14 cellular contexts compared by ENCODE assay signal in the genomic region with DNA sequence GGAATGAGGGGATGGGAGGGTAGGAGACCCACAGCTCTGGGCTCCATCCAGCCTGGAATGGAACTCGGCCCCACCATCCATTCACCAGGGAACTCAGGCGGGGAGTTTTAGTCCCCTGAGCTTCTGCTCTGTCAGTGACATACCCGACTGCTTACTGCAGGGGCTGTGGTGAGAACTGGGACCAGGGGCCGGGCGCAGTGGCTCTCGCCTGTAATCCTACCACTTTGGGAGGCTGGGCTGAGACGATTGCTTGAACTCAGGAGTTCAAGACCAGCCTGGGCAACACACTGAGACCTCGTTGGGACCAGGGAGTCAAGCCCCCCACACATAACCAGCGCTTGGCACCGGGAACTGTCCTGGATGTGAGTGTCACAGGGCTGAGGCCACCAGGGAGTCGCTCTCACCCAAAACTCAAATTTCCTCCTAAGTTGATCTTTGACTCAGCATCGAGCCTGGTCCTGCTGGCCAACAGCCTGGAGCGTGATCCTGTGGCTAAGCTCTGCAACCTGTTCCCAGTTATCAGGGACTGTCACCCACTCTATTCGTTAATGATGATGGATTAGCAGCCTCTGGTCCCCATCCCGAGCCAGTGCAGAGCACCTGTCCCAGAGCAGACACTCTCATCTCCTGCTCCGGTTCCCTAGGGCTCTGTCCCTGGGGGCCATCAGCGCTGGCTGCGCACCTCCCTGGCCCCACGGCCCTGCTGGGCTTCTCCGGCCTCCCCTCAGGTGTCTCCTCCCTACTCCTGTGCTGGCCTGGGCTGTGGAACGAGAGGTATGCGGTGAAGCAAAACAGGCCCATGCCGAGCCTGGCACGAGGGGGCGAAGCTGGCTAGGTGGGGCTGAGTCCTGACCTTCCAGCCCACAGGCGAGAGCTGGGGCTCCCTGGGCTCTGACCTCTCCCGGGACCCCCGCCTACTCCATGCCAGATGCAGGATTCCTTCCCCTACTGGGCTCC. TPM values are rescaled to one million over a fixed set of nuclear protein-coding genes. Genes with fewer than 3 reads are reported as not detected.
DNase-seq lines count a peak whose midpoint lies in the region; ATAC-seq and TF ChIP-seq lines count a peak whose summit lies in the region.
"Had no signal": no experiment of that assay in that cellular context is flagged by ENCODE, and none has a peak within 500 bp of the region (broad histone marks: within the 10 kb centered on the region; RNA-seq: fewer than 3 reads in every experiment).

No MANE protein-coding gene starts in this region.

- ATAC-seq in left lung, result no peak
- ATAC-seq in HG03280 (IDR thresholded peaks at IDR 0.05; ENCODE audit: unreplicated experiment), result no peak
- no peak for ATAC-seq in T-helper 17 cell

- peaks cover 0 to 54% of the 10 kb centered on the region in 2 donors for H3K36me3 ChIP-seq in left lung

- H3K27me3 Mint-ChIP-seq in T-helper 17 cell, result no peaks in the 10 kb centered on the region
- H3K27me3 Mint-ChIP-seq: brain, naive B cell had no signal

- intact Hi-C loops in left lung (cut with DNase I), result no loop called here

- peaks cover 3 to 64% of the 10 kb centered on the region in 2 donors for H3K4me1 ChIP-seq in left lung

- H3K9me3 ChIP-seq in left lung (no peaks in the 10 kb centered on the region), T-helper 17 cell (ENCODE audit: control insufficient read depth, low read length, poor library complexity, severe bottlenecking) (no peaks in the 10 kb centered on the region)
- H3K9me3 ChIP-seq: thoracic aorta had no signal

- peaks cover 5% of the 10 kb centered on the region for H3K4me1 Mint-ChIP-seq in T-helper 17 cell

- H3K36me3 Mint-ChIP-seq in T-helper 17 cell (ENCODE audit: low read depth), result no peaks in the 10 kb centered on the region
- H3K36me3 Mint-ChIP-seq: naive B cell had no signal

- peak overlapping the region; percentile 2 for H3K27ac ChIP-seq in caudate nucleus (ENCODE audit: low read depth, low read length)
- H3K27ac ChIP-seq in left lung, result peak overlapping the region; percentile 65 to 70
- H3K27ac ChIP-seq in skin epidermis, result peak overlapping the region in 18 of 21 experiments; percentile 19 to 81 (median 60)
- H3K27ac ChIP-seq: C4-2B had no signal

- H3K4me3 Mint-ChIP-seq in T-helper 17 cell, result no peak overlapping the region

- H3K4me3 ChIP-seq in left lung, result no peak overlapping the region
- H3K4me3 ChIP-seq in skin epidermis, result no peak overlapping the region

- DNase-seq in GM20000 (ENCODE audit: low spot score) (peak; percentile 2), caudate nucleus (lab: John Stamatoyannopoulos, UW) (no peak), left lung (no peak), DMS153 (lab: John Stamatoyannopoulos, UW) (no peak), NCI-H2227 treated with DMSO at 0.1 percent for 48 hours (lab: John Stamatoyannopoulos, UW) (no peak), T-helper 17 cell (no peak)
- DNase-seq: activated CD8-positive, alpha-beta memory T cell treated with anti-CD3 and anti-CD28 coated beads, Interleukin-2, amount 50 U/mL, for 4 hours; naive B cell; NCI-H146 had no signal

- H3K27ac Mint-ChIP-seq in T-helper 17 cell, result no peak overlapping the region

- no peaks in the 10 kb centered on the region for H3K27me3 ChIP-seq in left lung

- TF ChIP-seq CTCF in GM20000 (IDR thresholded peaks at IDR 0.05; ENCODE audit: extremely low read depth, missing control alignments), result no peak
- no peak for TF ChIP-seq CTCF in left lung (IDR thresholded peaks at IDR 0.05)

RNA-seq across cellular contexts. Expression of a gene that starts 0.9 kb away (rescaled TPM):
- total RNA-seq in left lung (1 to 10 TPM; 7.6 to 8.4 TPM), T-helper 17 cell (10 to 100 TPM; 17.3 to 23.0 TPM)

RNA-seq across cellular contexts. Expression of a gene that starts 6.4 kb away (rescaled TPM):
- total RNA-seq in left lung, result 100 to 1,000 TPM; 144 to 148 TPM
- total RNA-seq in T-helper 17 cell, result 10 to 100 TPM; 80.5 to 90.7 TPM

RNA-seq across cellular contexts. Expression of a gene that starts 20.5 kb away (rescaled TPM):
- 10 to 100 TPM; 66.1 to 70.5 TPM for total RNA-seq in left lung
- total RNA-seq in T-helper 17 cell, result 10 to 100 TPM; 38.7 to 42.4 TPM

RNA-seq across cellular contexts. Expression of a gene that starts 21.1 kb away (rescaled TPM):
- total RNA-seq in left lung (100 to 1,000 TPM in 1 of 2 donors, 10 to 100 TPM in 1; 97.1 to 120 TPM), T-helper 17 cell (10 to 100 TPM; 39.0 to 44.7 TPM)

RNA-seq across cellular contexts. Expression of a gene that starts 37.7 kb away (rescaled TPM):
- total RNA-seq in left lung (not detected), T-helper 17 cell (not detected)
- total RNA-seq: thoracic aorta had no signal

Comparison
In these comparisons a context has a peak if more than half of its experiments do, and no peak if none do; other contexts are left out.
1. H3K27ac ChIP-seq: peak in every context shown above with its lines; median percentile 68 in left lung; 60 in skin epidermis; 2 in caudate nucleus.